Comparison of ENCODE assay signal across 23 cellular contexts in the genomic region with DNA sequence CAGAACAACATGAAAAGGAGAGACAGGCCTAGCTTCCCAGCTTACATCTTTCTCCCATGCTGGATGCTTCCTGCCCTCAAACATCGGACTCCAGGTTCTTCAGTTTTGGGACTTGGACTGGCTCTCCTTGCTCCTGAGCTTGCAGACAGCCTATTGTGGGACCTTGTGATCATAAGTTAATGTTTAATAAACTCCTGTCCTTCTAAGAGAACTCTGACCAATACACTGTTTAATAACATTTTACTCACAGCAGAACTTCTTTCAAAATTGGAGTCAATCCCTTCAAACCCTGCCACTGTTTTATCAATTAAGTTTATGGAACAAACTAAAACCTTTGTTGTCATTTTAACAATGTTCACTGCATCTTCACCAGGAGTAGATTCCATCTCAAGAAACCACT.
A peak's percentile ranks its signal among the peaks of the same experiment; 100 is the strongest.
DNase-seq lines count a peak whose midpoint lies in the region; ATAC-seq, FAIRE-seq and TF ChIP-seq lines count a peak whose summit lies in the region.
"Had no signal": no experiment of that assay in that cellular context is flagged by ENCODE, and none has a peak within 500 bp of the region (broad histone marks: within the 10 kb centered on the region; RNA-seq: fewer than 3 reads in every experiment).

No MANE protein-coding gene starts in this region.

- no TSS peak for BruUV-seq in HepG2 (replicated peaks; lab: Mats Ljungman, UMichigan)

- no peaks in the 10 kb centered on the region for H3K27me3 ChIP-seq in HepG2 (ENCODE audit: control insufficient read depth in 1 of 2, insufficient read depth in 2 of 2, low read length in 2 of 2)
- H3K27me3 ChIP-seq: BLaER1 had no signal

- in situ Hi-C loops in HepG2 (cut with HindIII; ENCODE audit: extremely low pct_ligation_motif_present, low pct_unique_long_range_greater_than_20kb) = no loop called here

- no peaks in the 10 kb centered on the region for H3K9me3 ChIP-seq in kidney (ENCODE audit: control insufficient read depth in 1 of 2, low read length in 2 of 2)
- no peaks in the 10 kb centered on the region for H3K9me3 ChIP-seq in HepG2 (ENCODE audit: low read length)
- H3K9me3 ChIP-seq: A549, HAP-1 had no signal

- H3K9ac ChIP-seq in kidney (ENCODE audit: low read length in 2 of 2) (no peak overlapping the region), HepG2 (ENCODE audit: insufficient read depth, low read depth, low read length) (no peak overlapping the region)
- H3K9ac ChIP-seq: BLaER1, GM23248 had no signal

- no peak for TF ChIP-seq RAD21 in HepG2 (CRISPR knock-in tag; IDR thresholded peaks at IDR 0.05)

- no peaks in the 10 kb centered on the region for H3K27me3 Mint-ChIP-seq in activated naive CD4-positive, alpha-beta T cell treated with anti-CD3 and anti-CD28 coated beads, Interleukin-2, amount 50 U/mL, for 24 hours
- H3K27me3 Mint-ChIP-seq: CD4-positive, alpha-beta memory T cell had no signal

- peak; percentile 35 for FAIRE-seq in kidney (lab: Jason Lieb, UNC)
- no peak for FAIRE-seq in HepG2 (lab: Jason Lieb, UNC)
- FAIRE-seq: A549, GM12891, GM19239, K562 had no signal

- peaks cover 34% of the 10 kb centered on the region for H3K36me3 Mint-ChIP-seq in activated naive CD4-positive, alpha-beta T cell treated with anti-CD3 and anti-CD28 coated beads, Interleukin-2, amount 50 U/mL, for 24 hours
- peaks cover 10 to 14% of the 10 kb centered on the region in 2 donors for H3K36me3 Mint-ChIP-seq in activated naive CD4-positive, alpha-beta T cell treated with anti-CD3 and anti-CD28 coated beads, Interleukin-2, amount 50 U/mL, for 72 hours

- TF ChIP-seq CTCF in kidney (IDR thresholded peaks at IDR 0.05; ENCODE audit: borderline replicate concordance, extremely low read depth, insufficient read depth) (no peak), HepG2 (CRISPR knock-in tag; IDR thresholded peaks at IDR 0.05) (no peak)

- H3K9me3 Mint-ChIP-seq in activated naive CD4-positive, alpha-beta T cell treated with anti-CD3 and anti-CD28 coated beads, Interleukin-2, amount 50 U/mL, for 24 hours = no peaks in the 10 kb centered on the region
- H3K9me3 Mint-ChIP-seq in activated naive CD4-positive, alpha-beta T cell treated with anti-CD3 and anti-CD28 coated beads, Interleukin-2, amount 50 U/mL, for 72 hours = no peaks in the 10 kb centered on the region

- H3K27ac ChIP-seq in kidney (ENCODE audit: low read depth in 2 of 2, low read length in 2 of 2) (no peak overlapping the region), HepG2 (ENCODE audit: extremely low read length, insufficient read depth, low read length) (no peak overlapping the region)
- H3K27ac ChIP-seq: 22Rv1, A549, BLaER1, GM23248, HL-60 had no signal

- no peaks in the 10 kb centered on the region for H3K36me3 ChIP-seq in kidney (ENCODE audit: control insufficient read depth in 1 of 2, insufficient read depth in 2 of 2, low read length in 2 of 2)
- H3K36me3 ChIP-seq in HepG2 (replicated peaks in 1 of 2; ENCODE audit: control insufficient read depth in 1 of 2, insufficient read depth in 2 of 2, low read length in 2 of 2) = peaks cover 1 to 8% of the 10 kb centered on the region in 2 experiments; a peak in 3 of 5 replicates
- H3K36me3 ChIP-seq: HAP-1 had no signal

- no peak overlapping the region for H3K4me3 Mint-ChIP-seq in activated naive CD4-positive, alpha-beta T cell treated with anti-CD3 and anti-CD28 coated beads, Interleukin-2, amount 50 U/mL, for 24 hours
- H3K4me3 Mint-ChIP-seq: CD14-positive monocyte; CD4-positive, alpha-beta memory T cell had no signal

- H3K4me1 ChIP-seq in kidney (ENCODE audit: control insufficient read depth in 1 of 2, insufficient read depth in 1 of 2, low read depth in 1 of 2, low read length in 2 of 2) (no peaks in the 10 kb centered on the region), HepG2 (ENCODE audit: insufficient read depth, low read length) (peaks cover 12% of the 10 kb centered on the region)
- H3K4me1 ChIP-seq: A549, BLaER1, HAP-1 had no signal

- CTCF ChIA-PET in HepG2 (lab: Yijun Ruan, JAX; ENCODE audit: low intra/inter-chr PET ratio, low total read pairs) = no interaction called here

- no peak overlapping the region for H2AFZ ChIP-seq in HepG2 (ENCODE audit: low read length)
- H2AFZ ChIP-seq: GM23248 had no signal

- no peaks in the 10 kb centered on the region for H4K20me1 ChIP-seq in HepG2 (ENCODE audit: insufficient read depth, low read length)
- H4K20me1 ChIP-seq: BLaER1 had no signal

- intact Hi-C loops in kidney (cut with DNase I) (no loop called here), HepG2 (cut with micrococcal nuclease; ENCODE audit: unreplicated experiment) (no loop called here)

- ATAC-seq in activated naive CD4-positive, alpha-beta T cell treated with anti-CD3 and anti-CD28 coated beads, Interleukin-2, amount 50 U/mL, for 72 hours = no peak
- ATAC-seq in HepG2 = peak; percentile 50; the same call in 1 of the 3 replicates
- no peak for ATAC-seq in HG03045 (IDR thresholded peaks at IDR 0.05; ENCODE audit: unreplicated experiment)
- ATAC-seq in HG03095 (IDR thresholded peaks at IDR 0.05; ENCODE audit: unreplicated experiment) = no peak
- ATAC-seq: A549, K562 had no signal

- H3K27ac Mint-ChIP-seq in activated naive CD4-positive, alpha-beta T cell treated with anti-CD3 and anti-CD28 coated beads, Interleukin-2, amount 50 U/mL, for 24 hours = peak overlapping the region; percentile 42
- H3K27ac Mint-ChIP-seq in activated naive CD4-positive, alpha-beta T cell treated with anti-CD3 and anti-CD28 coated beads, Interleukin-2, amount 50 U/mL, for 72 hours = no peak overlapping the region
- H3K27ac Mint-ChIP-seq: CD14-positive monocyte had no signal

- peaks cover 29% of the 10 kb centered on the region for H3K4me1 Mint-ChIP-seq in activated naive CD4-positive, alpha-beta T cell treated with anti-CD3 and anti-CD28 coated beads, Interleukin-2, amount 50 U/mL, for 24 hours
- H3K4me1 Mint-ChIP-seq: CD14-positive monocyte had no signal

- DNase-seq in activated naive CD4-positive, alpha-beta T cell treated with anti-CD3 and anti-CD28 coated beads, Interleukin-2, amount 50 U/mL, for 72 hours (ENCODE audit: low spot score in 2 of 2) = no peak
- no peak for DNase-seq in kidney
- no peak for DNase-seq in HepG2 (ENCODE audit: low spot score)
- DNase-seq in activated CD4-positive, alpha-beta T cell treated with anti-CD3 and anti-CD28 coated beads, Interleukin-2, amount 50 U/mL, for 48 hours = no peak
- DNase-seq: CD4-positive, alpha-beta memory T cell; DMS 273 treated with DMSO at 0.1 percent for 48 hours; DMS53; DND-41; EL; GM23248; IMR-90 had no signal

- TF ChIP-seq POLR2A in HepG2 (IDR thresholded peaks at IDR 0.05; ENCODE audit: insufficient read depth in 1 of 2, low read depth in 2 of 2, low read length in 2 of 2) = no peak

- H3K4me2 ChIP-seq in HepG2 (ENCODE audit: low read depth, low read length) = no peak overlapping the region
- H3K4me2 ChIP-seq: A549, BLaER1 had no signal

- H3K4me3 ChIP-seq in kidney (ENCODE audit: low read length in 2 of 2) (no peak overlapping the region), HepG2 (replicated peaks in 1 of 3; ENCODE audit: insufficient read depth in 1 of 3, low read depth in 2 of 3, low read length in 3 of 3) (no peak overlapping the region)
- H3K4me3 ChIP-seq: A549, BLaER1, GM23248, HAP-1, K562 had no signal

- no peaks in the 10 kb centered on the region for H3K79me2 ChIP-seq in HepG2 (ENCODE audit: insufficient read depth, low read length)

- TF ChIP-seq EP300 in HepG2 (IDR thresholded peaks at IDR 0.05; ENCODE audit: low read depth in 2 of 2, low read length in 2 of 2) (no peak), HepG2 (CRISPR knock-in tag; IDR thresholded peaks at IDR 0.05; ENCODE audit: borderline replicate concordance) (no peak)

- 100% methylated on average over 1 of the region's 1 CpG for WGBS in HepG2 (ENCODE audit: low lambda C conversion rate)

- POLR2A ChIA-PET in HepG2 (lab: Yijun Ruan, JAX) = no interaction called here

TF ChIP-seq in HepG2, 621 proteins besides CTCF, POLR2A, EP300 and RAD21:
- TF ChIP-seq, protein P1, sequence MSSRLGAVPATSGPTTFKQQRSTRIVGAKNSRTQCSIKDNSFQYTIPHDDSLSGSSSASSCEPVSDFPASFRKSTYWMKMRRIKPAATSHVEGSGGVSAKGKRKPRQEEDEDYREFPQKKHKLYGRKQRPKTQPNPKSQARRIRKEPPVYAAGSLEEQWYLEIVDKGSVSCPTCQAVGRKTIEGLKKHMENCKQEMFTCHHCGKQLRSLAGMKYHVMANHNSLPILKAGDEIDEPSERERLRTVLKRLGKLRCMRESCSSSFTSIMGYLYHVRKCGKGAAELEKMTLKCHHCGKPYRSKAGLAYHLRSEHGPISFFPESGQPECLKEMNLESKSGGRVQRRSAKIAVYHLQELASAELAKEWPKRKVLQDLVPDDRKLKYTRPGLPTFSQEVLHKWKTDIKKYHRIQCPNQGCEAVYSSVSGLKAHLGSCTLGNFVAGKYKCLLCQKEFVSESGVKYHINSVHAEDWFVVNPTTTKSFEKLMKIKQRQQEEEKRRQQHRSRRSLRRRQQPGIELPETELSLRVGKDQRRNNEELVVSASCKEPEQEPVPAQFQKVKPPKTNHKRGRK (CRISPR knock-in tag; IDR thresholded peaks at IDR 0.05) = no peak
- TF ChIP-seq, protein P2, sequence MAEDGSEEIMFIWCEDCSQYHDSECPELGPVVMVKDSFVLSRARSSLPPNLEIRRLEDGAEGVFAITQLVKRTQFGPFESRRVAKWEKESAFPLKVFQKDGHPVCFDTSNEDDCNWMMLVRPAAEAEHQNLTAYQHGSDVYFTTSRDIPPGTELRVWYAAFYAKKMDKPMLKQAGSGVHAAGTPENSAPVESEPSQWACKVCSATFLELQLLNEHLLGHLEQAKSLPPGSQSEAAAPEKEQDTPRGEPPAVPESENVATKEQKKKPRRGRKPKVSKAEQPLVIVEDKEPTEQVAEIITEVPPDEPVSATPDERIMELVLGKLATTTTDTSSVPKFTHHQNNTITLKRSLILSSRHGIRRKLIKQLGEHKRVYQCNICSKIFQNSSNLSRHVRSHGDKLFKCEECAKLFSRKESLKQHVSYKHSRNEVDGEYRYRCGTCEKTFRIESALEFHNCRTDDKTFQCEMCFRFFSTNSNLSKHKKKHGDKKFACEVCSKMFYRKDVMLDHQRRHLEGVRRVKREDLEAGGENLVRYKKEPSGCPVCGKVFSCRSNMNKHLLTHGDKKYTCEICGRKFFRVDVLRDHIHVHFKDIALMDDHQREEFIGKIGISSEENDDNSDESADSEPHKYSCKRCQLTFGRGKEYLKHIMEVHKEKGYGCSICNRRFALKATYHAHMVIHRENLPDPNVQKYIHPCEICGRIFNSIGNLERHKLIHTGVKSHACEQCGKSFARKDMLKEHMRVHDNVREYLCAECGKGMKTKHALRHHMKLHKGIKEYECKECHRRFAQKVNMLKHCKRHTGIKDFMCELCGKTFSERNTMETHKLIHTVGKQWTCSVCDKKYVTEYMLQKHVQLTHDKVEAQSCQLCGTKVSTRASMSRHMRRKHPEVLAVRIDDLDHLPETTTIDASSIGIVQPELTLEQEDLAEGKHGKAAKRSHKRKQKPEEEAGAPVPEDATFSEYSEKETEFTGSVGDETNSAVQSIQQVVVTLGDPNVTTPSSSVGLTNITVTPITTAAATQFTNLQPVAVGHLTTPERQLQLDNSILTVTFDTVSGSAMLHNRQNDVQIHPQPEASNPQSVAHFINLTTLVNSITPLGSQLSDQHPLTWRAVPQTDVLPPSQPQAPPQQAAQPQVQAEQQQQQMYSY (CRISPR knock-in tag; IDR thresholded peaks at IDR 0.05) = peak; percentile 80
TF ChIP-seq in HepG2: peak in this region for 1.
